8 cellular contexts compared by ENCODE assay signal in the genomic region with DNA sequence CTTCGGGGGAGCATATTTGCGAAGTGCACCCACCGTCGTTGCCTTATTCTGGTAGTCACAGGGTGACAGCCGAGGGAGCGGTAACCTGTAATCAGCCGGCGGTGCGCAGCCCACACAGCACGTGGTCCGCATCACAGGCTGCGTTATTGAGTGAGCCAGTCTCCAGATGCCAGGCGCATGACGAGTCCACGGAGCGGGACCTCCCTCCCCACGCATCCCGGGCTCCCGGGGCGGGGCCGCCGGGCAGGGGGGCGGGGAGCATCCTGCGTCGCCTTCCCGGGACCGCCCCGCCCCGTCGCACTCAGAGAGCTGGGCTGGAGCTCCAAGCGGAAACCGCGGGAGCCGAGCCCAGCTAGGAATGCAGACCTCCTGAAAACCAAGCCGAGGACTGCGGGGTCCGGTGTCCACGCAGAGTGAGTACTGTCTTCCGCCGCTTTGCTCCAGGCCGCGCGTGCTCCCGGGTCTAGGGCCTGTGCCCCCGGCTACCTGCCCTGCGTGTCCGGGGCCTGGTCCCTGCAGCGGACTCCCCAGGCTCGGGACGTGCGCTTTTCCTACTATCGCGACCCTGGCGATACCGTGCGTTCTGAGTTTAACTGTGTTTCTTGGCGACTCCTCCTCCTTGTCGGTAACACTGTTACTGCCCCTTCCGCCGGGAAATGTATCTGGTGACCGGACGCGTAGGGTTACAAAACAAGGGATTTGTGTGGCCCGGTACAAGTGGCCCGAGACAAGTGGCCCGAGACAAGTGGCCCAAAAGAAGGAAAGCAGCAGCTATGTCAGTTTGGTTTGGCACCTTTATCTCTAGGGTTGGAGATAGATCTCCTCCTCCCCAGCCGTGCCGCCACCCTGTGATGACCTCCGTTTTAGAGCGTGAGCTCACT. TPM values are rescaled to one million over a fixed set of nuclear protein-coding genes. Genes with fewer than 3 reads are reported as not detected.
DNase-seq lines count a peak whose midpoint lies in the region; ATAC-seq, FAIRE-seq and TF ChIP-seq lines count a peak whose summit lies in the region.

No MANE protein-coding gene starts in this region.

- H3K4me3 ChIP-seq in A549 (peak overlapping the region; percentile 45), endocrine pancreas (ENCODE audit: control insufficient read depth, insufficient read depth, low read length) (peak overlapping the region; percentile 98)

- TF ChIP-seq EP300 in A549 (IDR thresholded peaks at IDR 0.05): no peak

- peak; percentile 81 to 94 for DNase-seq in A549 (ENCODE audit: low read depth in 1 of 2, low spot score in 1 of 2)
- peak; percentile 51 for DNase-seq in NCI-H526 treated with DMSO at 0.1 percent for 48 hours (lab: John Stamatoyannopoulos, UW)
- peak; percentile 86 for DNase-seq in activated CD8-positive, alpha-beta memory T cell treated with anti-CD3 and anti-CD28 coated beads, Interleukin-2, amount 50 U/mL, for 4 hours
- peak; percentile 98 for DNase-seq in mesenteric fat pad (ENCODE audit: low spot score)
- peak; percentile 64 for DNase-seq in stimulated activated CD8-positive, alpha-beta memory T cell treated with anti-CD3 and anti-CD28 coated beads, Interleukin-12 subunit alpha, Interleukin-12 subunit beta, amount 100 ng/mL, for 24 hours (ENCODE audit: extremely low read depth)

- H3K4me1 ChIP-seq in A549: peaks cover 47% of the 10 kb centered on the region
- peaks cover 24% of the 10 kb centered on the region for H3K4me1 ChIP-seq in endocrine pancreas (ENCODE audit: control insufficient read depth, insufficient read depth, low read length)

- POLR2A ChIA-PET in A549 (lab: Yijun Ruan, JAX): interaction anchor here (1.0 to 1.2 kb wide), 2 partner anchors 21 to 41 kb away, joined by 3 to 4 read pairs; a partner anchor contains a TSS

- H3K9ac ChIP-seq in endocrine pancreas (ENCODE audit: control insufficient read depth, insufficient read depth, low read length): peak overlapping the region; percentile 97

- no peak for FAIRE-seq in A549 (lab: Jason Lieb, UNC)

- WGBS in A549 (ENCODE audit: missing lambda C conversion rate): 40% methylated on average over 46 of the region's 70 CpGs

- CTCF ChIA-PET in A549 (lab: Yijun Ruan, JAX): interaction anchor here (1.5 to 7.6 kb wide), 6 partner anchors 15 to 357 kb away, joined by 3 to 45 read pairs (median 8); a partner anchor contains a TSS

- H3K4me2 ChIP-seq in A549: peak overlapping the region; percentile 83

- TF ChIP-seq RAD21 in A549 (conservative IDR thresholded peaks at IDR 0.05 in 1 of 2, IDR thresholded peaks at IDR 0.05 in 1 of 2): no peak

- no peaks in the 10 kb centered on the region for H3K36me3 ChIP-seq in endocrine pancreas (ENCODE audit: control insufficient read depth, insufficient read depth, low read length)

- H3K27ac ChIP-seq in A549: peak overlapping the region; percentile 56 to 81

- H3K9me3 ChIP-seq in A549: no peaks in the 10 kb centered on the region
- H3K9me3 ChIP-seq in endocrine pancreas (ENCODE audit: control insufficient read depth, low read length): no peaks in the 10 kb centered on the region

- TF ChIP-seq POLR2A in A549 (IDR thresholded peaks at IDR 0.05; ENCODE audit: low read length): no peak

- TF ChIP-seq CTCF in A549 (IDR thresholded peaks at IDR 0.05): no peak

- H3K27me3 ChIP-seq in endocrine pancreas (ENCODE audit: control insufficient read depth, insufficient read depth, low read length): no peaks in the 10 kb centered on the region

- peak; percentile 95 to 98 for ATAC-seq in A549
- ATAC-seq in GM18861 (IDR thresholded peaks at IDR 0.05; ENCODE audit: unreplicated experiment): peak; percentile 47
- ATAC-seq in HG03095 (IDR thresholded peaks at IDR 0.05; ENCODE audit: unreplicated experiment): peak; percentile 56

TF ChIP-seq in A549, 52 proteins besides CTCF, POLR2A, EP300 and RAD21:
- peak; percentile 70; the same call in 1 of the 2 replicates for TF ChIP-seq MYC (IDR thresholded peaks at IDR 0.05; ENCODE audit: borderline replicate concordance, low read length)
- TF ChIP-seq, protein P1, sequence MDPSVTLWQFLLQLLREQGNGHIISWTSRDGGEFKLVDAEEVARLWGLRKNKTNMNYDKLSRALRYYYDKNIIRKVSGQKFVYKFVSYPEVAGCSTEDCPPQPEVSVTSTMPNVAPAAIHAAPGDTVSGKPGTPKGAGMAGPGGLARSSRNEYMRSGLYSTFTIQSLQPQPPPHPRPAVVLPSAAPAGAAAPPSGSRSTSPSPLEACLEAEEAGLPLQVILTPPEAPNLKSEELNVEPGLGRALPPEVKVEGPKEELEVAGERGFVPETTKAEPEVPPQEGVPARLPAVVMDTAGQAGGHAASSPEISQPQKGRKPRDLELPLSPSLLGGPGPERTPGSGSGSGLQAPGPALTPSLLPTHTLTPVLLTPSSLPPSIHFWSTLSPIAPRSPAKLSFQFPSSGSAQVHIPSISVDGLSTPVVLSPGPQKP (IDR thresholded peaks at IDR 0.05; ENCODE audit: low read depth, low read length): no peak
- TF ChIP-seq RFX5 (IDR thresholded peaks at IDR 0.05): no peak
- no peak for TF ChIP-seq FOSL2 (IDR thresholded peaks at IDR 0.05)
- TF ChIP-seq FOSL2 (CRISPR knock-in tag; IDR thresholded peaks at IDR 0.05): peak; percentile 71
- TF ChIP-seq, protein P2, sequence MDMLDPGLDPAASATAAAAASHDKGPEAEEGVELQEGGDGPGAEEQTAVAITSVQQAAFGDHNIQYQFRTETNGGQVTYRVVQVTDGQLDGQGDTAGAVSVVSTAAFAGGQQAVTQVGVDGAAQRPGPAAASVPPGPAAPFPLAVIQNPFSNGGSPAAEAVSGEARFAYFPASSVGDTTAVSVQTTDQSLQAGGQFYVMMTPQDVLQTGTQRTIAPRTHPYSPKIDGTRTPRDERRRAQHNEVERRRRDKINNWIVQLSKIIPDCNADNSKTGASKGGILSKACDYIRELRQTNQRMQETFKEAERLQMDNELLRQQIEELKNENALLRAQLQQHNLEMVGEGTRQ (IDR thresholded peaks at IDR 0.05): peak; percentile 83
- no peak for TF ChIP-seq HEYL (CRISPR knock-in tag; IDR thresholded peaks at IDR 0.05)
- 0 out of 2 replicates have a peak, but pooled peaks have one; percentile 29 for TF ChIP-seq BHLHE40 (IDR thresholded peaks at IDR 0.05; ENCODE audit: low read depth, low read length)
- TF ChIP-seq NR3C1 (IDR thresholded peaks at IDR 0.05): no peak
- TF ChIP-seq, protein P3, sequence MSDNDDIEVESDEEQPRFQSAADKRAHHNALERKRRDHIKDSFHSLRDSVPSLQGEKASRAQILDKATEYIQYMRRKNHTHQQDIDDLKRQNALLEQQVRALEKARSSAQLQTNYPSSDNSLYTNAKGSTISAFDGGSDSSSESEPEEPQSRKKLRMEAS (IDR thresholded peaks at IDR 0.05): peak; percentile 91
- TF ChIP-seq, protein P4, sequence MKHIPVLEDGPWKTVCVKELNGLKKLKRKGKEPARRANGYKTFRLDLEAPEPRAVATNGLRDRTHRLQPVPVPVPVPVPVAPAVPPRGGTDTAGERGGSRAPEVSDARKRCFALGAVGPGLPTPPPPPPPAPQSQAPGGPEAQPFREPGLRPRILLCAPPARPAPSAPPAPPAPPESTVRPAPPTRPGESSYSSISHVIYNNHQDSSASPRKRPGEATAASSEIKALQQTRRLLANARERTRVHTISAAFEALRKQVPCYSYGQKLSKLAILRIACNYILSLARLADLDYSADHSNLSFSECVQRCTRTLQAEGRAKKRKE (CRISPR knock-in tag; IDR thresholded peaks at IDR 0.05; ENCODE audit: low read depth): no peak
TF ChIP-seq in A549: peak in this region for 5.

RNA-seq across cellular contexts. Expression of a gene that starts 40.6 kb away (rescaled TPM):
- 223 and 257 TPM in 2 replicates for polyA plus RNA-seq in A549 (2011; rRNA removed)
- 48.9 and 52.6 TPM in 2 replicates for polyA plus RNA-seq in A549 (2012; cell fraction: cytosol; rRNA removed)
- 39.1 and 51.1 TPM in 2 replicates for polyA plus RNA-seq in A549 (2012; cell fraction: nucleus; rRNA removed)
- 150 to 172 TPM (median 163 TPM) in 3 replicates for polyA plus RNA-seq in A549 (2017; fragmentation: RNase III; extraction: RNeasy Plus Mini Kit Qiagen cat#74134 plus additional on column Dnase treatment)
- polyA minus RNA-seq in A549 (2011; rRNA and poly(A)+ RNA removed): 111 and 112 TPM in 2 replicates
- total RNA-seq in mesenteric fat pad: 299 TPM

Comparison
In these comparisons a context has a peak if more than half of its experiments do, and no peak if none do; other contexts are left out.
1. Peak in every context shown above with its lines: DNase-seq, ATAC-seq, H3K4me3 ChIP-seq and H3K27ac ChIP-seq.